Comparison of ENCODE assay signal across 13 cellular contexts in genomic region chr10:125035136-125035535, GRCh38.
DNase-seq lines count a peak whose midpoint lies in the region; ATAC-seq, FAIRE-seq and TF ChIP-seq lines count a peak whose summit lies in the region.
"Had no signal": no experiment of that assay in that cellular context is flagged by ENCODE, and none has a peak within 500 bp of the region (broad histone marks: within the 10 kb centered on the region; RNA-seq: fewer than 3 reads in every experiment).

No MANE protein-coding gene starts in this region.

- H3K4me2 ChIP-seq in IMR-90 (ENCODE audit: low read depth, low read length), result peak overlapping the region; percentile 91

- peak overlapping the region; percentile 91 for H2BK120ac ChIP-seq in IMR-90 (ENCODE audit: low read depth, low read length)

- peak overlapping the region; percentile 84 for H3K18ac ChIP-seq in IMR-90 (ENCODE audit: low read depth, low read length)

- CTCF ChIA-PET in IMR-90 (lab: Yijun Ruan, JAX), result interaction anchor here (0.7 to 2.4 kb wide), 4 partner anchors 13 to 509 kb away, joined by 4 to 10 read pairs (median 7); no protein-coding TSS in a partner anchor

- H3K4ac ChIP-seq in IMR-90 (ENCODE audit: low read depth, low read length), result peak overlapping the region; percentile 90

- no peak for TF ChIP-seq RAD21 in IMR-90 (IDR thresholded peaks at IDR 0.05; ENCODE audit: low read length)

- H2AFZ ChIP-seq in IMR-90 (replicated peaks; ENCODE audit: low read length, poor library complexity), result peak overlapping the region; percentile 70

- H3K9me3 Mint-ChIP-seq in stimulated activated effector memory CD8-positive, alpha-beta T cell treated with anti-CD3 and anti-CD28 coated beads, Interleukin-12 subunit alpha, Interleukin-12 subunit beta, amount 100 ng/mL, for 72 hours, result no peaks in the 10 kb centered on the region
- H3K9me3 Mint-ChIP-seq: activated naive CD4-positive, alpha-beta T cell treated with anti-CD3 and anti-CD28 coated beads, Interleukin-2, amount 10 ng/mL, durations not matched to agents 7 days and 5 days had no signal

- peak overlapping the region; percentile 87 for H4K91ac ChIP-seq in IMR-90 (ENCODE audit: insufficient read depth, low read depth, low read length)

- intact Hi-C loops in IMR-90 (cut with micrococcal nuclease), result no loop called here

- peak overlapping the region; percentile 91 for H2BK20ac ChIP-seq in IMR-90 (ENCODE audit: low read depth, low read length)

- peak overlapping the region; percentile 92 for H2AK9ac ChIP-seq in IMR-90 (replicated peaks; ENCODE audit: low read depth, low read length, poor library complexity)

- H3K27ac ChIP-seq in IMR-90 (ENCODE audit: insufficient read depth, low read length) (peak overlapping the region; percentile 83), tibial nerve (peak overlapping the region in 2 of 4 donors; percentile 16 to 53)

- dilution Hi-C loops in IMR-90 (cut with HindIII; ENCODE audit: low sequenced_read_pairs, unreplicated experiment), result no loop called here

- H4K8ac ChIP-seq in IMR-90 (ENCODE audit: low read depth in 2 of 2, low read length in 2 of 2), result peak overlapping the region; percentile 19 to 85; a peak in 3 of 4 replicates

- ATAC-seq in IMR-90 (ENCODE audit: low read depth) (peak; percentile 84), GM21529 (IDR thresholded peaks at IDR 0.05; ENCODE audit: unreplicated experiment) (no peak)
- no peak for ATAC-seq in stimulated activated effector memory CD8-positive, alpha-beta T cell treated with anti-CD3 and anti-CD28 coated beads, Interleukin-12 subunit alpha, Interleukin-12 subunit beta, amount 100 ng/mL, for 72 hours
- ATAC-seq: gastroesophageal sphincter had no signal

- no peak for TF ChIP-seq CTCF in IMR-90 (conservative IDR thresholded peaks at IDR 0.05; ENCODE audit: low read depth, low read length)
- TF ChIP-seq CTCF in bronchial epithelial cell (IDR thresholded peaks at IDR 0.05; ENCODE audit: insufficient read depth, low read length, severe bottlenecking), result no peak
- TF ChIP-seq CTCF in tibial nerve (IDR thresholded peaks at IDR 0.05), result no peak

- peak overlapping the region; percentile 46 for H3K9ac ChIP-seq in IMR-90 (ENCODE audit: low read depth, low read length)

- H2BK5ac ChIP-seq in IMR-90 (ENCODE audit: low read depth, low read length, poor library complexity, severe bottlenecking), result peak overlapping the region; percentile 91

- H3K4me1 ChIP-seq in IMR-90 (ENCODE audit: control insufficient read depth, insufficient read depth, low read length) (peaks cover 31% of the 10 kb centered on the region), tibial nerve (peaks cover 0 to 54% (median 2%) of the 10 kb centered on the region in 4 donors)

- H4K5ac ChIP-seq in IMR-90 (ENCODE audit: low read depth, low read length), result peak overlapping the region; percentile 66

- H3K4me1 Mint-ChIP-seq in stimulated activated effector memory CD8-positive, alpha-beta T cell treated with anti-CD3 and anti-CD28 coated beads, Interleukin-12 subunit alpha, Interleukin-12 subunit beta, amount 100 ng/mL, for 72 hours, result no peaks in the 10 kb centered on the region
- H3K4me1 Mint-ChIP-seq: activated naive CD4-positive, alpha-beta T cell treated with anti-CD3 and anti-CD28 coated beads, Interleukin-2, amount 10 ng/mL, durations not matched to agents 7 days and 5 days; CD4-positive, CD25-positive, alpha-beta regulatory T cell had no signal

- FAIRE-seq in bronchial epithelial cell (lab: Jason Lieb, UNC), result peak; percentile 68

- H3K4me3 Mint-ChIP-seq in stimulated activated effector memory CD8-positive, alpha-beta T cell treated with anti-CD3 and anti-CD28 coated beads, Interleukin-12 subunit alpha, Interleukin-12 subunit beta, amount 100 ng/mL, for 72 hours, result no peak overlapping the region
- H3K4me3 Mint-ChIP-seq: activated naive CD4-positive, alpha-beta T cell treated with anti-CD3 and anti-CD28 coated beads, Interleukin-2, amount 10 ng/mL, durations not matched to agents 7 days and 5 days; CD4-positive, CD25-positive, alpha-beta regulatory T cell had no signal

- peak overlapping the region; percentile 82 for H2AK5ac ChIP-seq in IMR-90 (ENCODE audit: low read depth, low read length)

- peak overlapping the region; percentile 62; the same call in 1 of the 3 replicates for H2BK15ac ChIP-seq in IMR-90 (ENCODE audit: low read depth, low read length)

- peak overlapping the region; percentile 88; the same call in 1 of the 2 replicates for H3K56ac ChIP-seq in IMR-90 (ENCODE audit: extremely low read depth, insufficient read depth, low read length)

- H3K27me3 ChIP-seq in IMR-90 (ENCODE audit: control insufficient read depth, insufficient read depth, low read length) (no peaks in the 10 kb centered on the region), bronchial epithelial cell (ENCODE audit: control insufficient read depth, insufficient read depth, low read length) (no peaks in the 10 kb centered on the region), tibial nerve (no peaks in the 10 kb centered on the region)
- H3K27me3 ChIP-seq: gastroesophageal sphincter had no signal

- no peak overlapping the region for H3K27ac Mint-ChIP-seq in stimulated activated effector memory CD8-positive, alpha-beta T cell treated with anti-CD3 and anti-CD28 coated beads, Interleukin-12 subunit alpha, Interleukin-12 subunit beta, amount 100 ng/mL, for 72 hours
- H3K27ac Mint-ChIP-seq: activated naive CD4-positive, alpha-beta T cell treated with anti-CD3 and anti-CD28 coated beads, Interleukin-2, amount 10 ng/mL, durations not matched to agents 7 days and 5 days; CD4-positive, CD25-positive, alpha-beta regulatory T cell had no signal

- no peaks in the 10 kb centered on the region for H3K9me3 ChIP-seq in IMR-90 (ENCODE audit: control insufficient read depth, insufficient read depth, low read length)
- no peaks in the 10 kb centered on the region for H3K9me3 ChIP-seq in tibial nerve
- H3K9me3 ChIP-seq: gastroesophageal sphincter had no signal

- POLR2A ChIA-PET in IMR-90 (lab: Charles Lee; ENCODE audit: unreplicated experiment), result no interaction called here

- H3K14ac ChIP-seq in IMR-90 (replicated peaks; ENCODE audit: low read depth, low read length), result peak overlapping the region; percentile 70

- H3K36me3 Mint-ChIP-seq in stimulated activated effector memory CD8-positive, alpha-beta T cell treated with anti-CD3 and anti-CD28 coated beads, Interleukin-12 subunit alpha, Interleukin-12 subunit beta, amount 100 ng/mL, for 72 hours, result no peaks in the 10 kb centered on the region
- H3K36me3 Mint-ChIP-seq: activated naive CD4-positive, alpha-beta T cell treated with anti-CD3 and anti-CD28 coated beads, Interleukin-2, amount 10 ng/mL, durations not matched to agents 7 days and 5 days; CD4-positive, CD25-positive, alpha-beta regulatory T cell had no signal

- 86% methylated on average over 1 of the region's 11 CpGs; no CpG with 5 or more reads in 1 of the 2 experiments for WGBS in IMR-90 (ENCODE audit: extremely low coverage in 2 of 2, insufficient read length in 1 of 2), 2 experiments
- WGBS in tibial nerve, 2 donors, result 62 to 64% methylated on average over 11 of the region's 11 CpGs

- peak overlapping the region; percentile 33; the same call in 1 of the 2 replicates for H3K4me3 ChIP-seq in IMR-90 (ENCODE audit: insufficient read depth, low read depth, low read length)
- H3K4me3 ChIP-seq in bronchial epithelial cell (ENCODE audit: low read depth, low read length), result no peak overlapping the region
- H3K4me3 ChIP-seq in tibial nerve, result no peak overlapping the region
- H3K4me3 ChIP-seq: gastroesophageal sphincter had no signal

- peaks cover 62% of the 10 kb centered on the region for H4K20me1 ChIP-seq in IMR-90 (ENCODE audit: insufficient read depth, low read length)

- BruUV-seq in IMR-90 (replicated peaks; lab: Mats Ljungman, UMichigan), result no TSS peak

- H3K79me1 ChIP-seq in IMR-90 (ENCODE audit: low read depth in 1 of 2, low read length in 2 of 2), result peaks cover 40 to 93% of the 10 kb centered on the region in 2 experiments

- peaks cover 13% of the 10 kb centered on the region; the same call in 1 of the 2 replicates for H3K36me3 ChIP-seq in IMR-90 (ENCODE audit: control insufficient read depth, insufficient read depth, low read length)
- H3K36me3 ChIP-seq in bronchial epithelial cell (ENCODE audit: control insufficient read depth, insufficient read depth, low read length), result peaks cover 7% of the 10 kb centered on the region
- peaks cover 0 to 32% (median 0%) of the 10 kb centered on the region in 3 donors for H3K36me3 ChIP-seq in tibial nerve

- H3K23ac ChIP-seq in IMR-90 (ENCODE audit: low read depth, low read length), result peak overlapping the region; percentile 91

- peaks cover 58% of the 10 kb centered on the region for H3K9me1 ChIP-seq in IMR-90 (ENCODE audit: insufficient read depth, low read length)

- TF ChIP-seq EP300 in tibial nerve (IDR thresholded peaks at IDR 0.05), result peak in 1 of 2 donors; percentile 7

- in situ Hi-C loops in IMR-90 (cut with MboI; ENCODE audit: low sequenced_read_pairs), result no loop called here

- DNase-seq in AG08395 (ENCODE audit: low spot score) (peak; percentile 75), IMR-90 (peak; percentile 98), bronchial epithelial cell (ENCODE audit: low read depth) (peak; percentile 94), lung microvascular endothelial cell (ENCODE audit: low read depth in 2 of 2) (peak; percentile 39 to 70), tibial nerve (ENCODE audit: low spot score in 2 of 2) (no peak)
- DNase-seq in stimulated activated effector memory CD8-positive, alpha-beta T cell treated with anti-CD3 and anti-CD28 coated beads, Interleukin-12 subunit alpha, Interleukin-12 subunit beta, amount 100 ng/mL, for 72 hours (ENCODE audit: low spot score in 2 of 2), result no peak
- no peak for DNase-seq in stimulated activated CD4-positive, alpha-beta T cell treated with anti-CD3 and anti-CD28 coated beads, Interleukin-4, amount 100 ng/mL, for 4 hours
- DNase-seq: activated CD4-positive, alpha-beta T cell treated with anti-CD3 and anti-CD28 coated beads for 1 hour; activated naive CD4-positive, alpha-beta T cell treated with anti-CD3 and anti-CD28 coated beads, Interleukin-2, amount 10 ng/mL, durations not matched to agents 7 days and 5 days; CD4-positive, CD25-positive, alpha-beta regulatory T cell; OCI-M1 had no signal

- TF ChIP-seq POLR2A in IMR-90 (IDR thresholded peaks at IDR 0.05; ENCODE audit: low read depth, low read length) (no peak; the same call in 1 of the 2 replicates), tibial nerve (IDR thresholded peaks at IDR 0.05) (no peak)

TF ChIP-seq in IMR-90, 13 proteins besides CTCF, POLR2A, EP300 and RAD21 (continues in another document):
- TF ChIP-seq CHD1 (IDR thresholded peaks at IDR 0.05; ENCODE audit: low read depth, low read length) (no peak), MAFK (IDR thresholded peaks at IDR 0.05; ENCODE audit: low read depth, low read length) (no peak), MXI1 (IDR thresholded peaks at IDR 0.05; ENCODE audit: borderline replicate concordance, low read depth, low read length) (no peak), NFE2L2 (IDR thresholded peaks at IDR 0.05; ENCODE audit: low read depth, low read length) (no peak), MAZ (IDR thresholded peaks at IDR 0.05; ENCODE audit: borderline replicate concordance, low read depth, low read length) (peak; percentile 25; the same call in 1 of the 2 replicates)

Comparison
In these comparisons a context has a peak if more than half of its experiments do, and no peak if none do; other contexts are left out.
1. DNase-seq: peak in AG08395 (single experiment), IMR-90 (single experiment), bronchial epithelial cell (single experiment) and lung microvascular endothelial cell (2 of 2); none in stimulated activated effector memory CD8-positive, alpha-beta T cell treated with anti-CD3 and anti-CD28 coated beads, Interleukin-12 subunit alpha, Interleukin-12 subunit beta, amount 100 ng/mL, for 72 hours (0 of 2), stimulated activated CD4-positive, alpha-beta T cell treated with anti-CD3 and anti-CD28 coated beads, Interleukin-4, amount 100 ng/mL, for 4 hours (0 of 2) and tibial nerve (0 of 2).